1 cellular context compared by ENCODE assay signal in the genomic region with DNA sequence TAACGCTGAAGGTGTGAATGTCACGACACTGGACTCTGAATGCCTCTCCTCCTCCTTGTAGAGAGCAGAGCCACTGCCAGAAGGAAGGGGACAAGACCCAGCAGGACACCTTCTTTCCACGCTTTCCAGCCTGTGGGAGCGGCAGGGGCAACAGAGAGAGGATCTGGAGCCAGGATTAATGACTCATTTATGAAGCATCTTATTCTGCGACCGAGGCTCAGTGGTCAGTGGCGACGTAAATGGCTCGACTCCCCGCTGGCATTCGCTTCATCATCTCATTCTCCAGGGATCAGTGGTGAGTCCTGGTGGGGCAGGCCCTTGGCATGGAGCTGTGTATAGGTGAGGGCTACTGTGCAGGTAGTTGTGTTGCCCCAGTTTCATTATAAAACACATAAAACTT.
TF ChIP-seq lines count a peak whose summit lies in the region.

No MANE protein-coding gene starts in this region.

TF ChIP-seq in HepG2, 621 proteins besides CTCF, POLR2A, EP300 and RAD21:
- TF ChIP-seq ZNF235 (CRISPR knock-in tag; IDR thresholded peaks at IDR 0.05; ENCODE audit: borderline replicate concordance): no peak
- no peak for TF ChIP-seq FOXM1 (CRISPR knock-in tag; IDR thresholded peaks at IDR 0.05)
- TF ChIP-seq, protein P1, sequence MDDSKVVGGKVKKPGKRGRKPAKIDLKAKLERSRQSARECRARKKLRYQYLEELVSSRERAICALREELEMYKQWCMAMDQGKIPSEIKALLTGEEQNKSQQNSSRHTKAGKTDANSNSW (CRISPR knock-in tag; IDR thresholded peaks at IDR 0.05; ENCODE audit: borderline replicate concordance): no peak
- TF ChIP-seq, protein P2, sequence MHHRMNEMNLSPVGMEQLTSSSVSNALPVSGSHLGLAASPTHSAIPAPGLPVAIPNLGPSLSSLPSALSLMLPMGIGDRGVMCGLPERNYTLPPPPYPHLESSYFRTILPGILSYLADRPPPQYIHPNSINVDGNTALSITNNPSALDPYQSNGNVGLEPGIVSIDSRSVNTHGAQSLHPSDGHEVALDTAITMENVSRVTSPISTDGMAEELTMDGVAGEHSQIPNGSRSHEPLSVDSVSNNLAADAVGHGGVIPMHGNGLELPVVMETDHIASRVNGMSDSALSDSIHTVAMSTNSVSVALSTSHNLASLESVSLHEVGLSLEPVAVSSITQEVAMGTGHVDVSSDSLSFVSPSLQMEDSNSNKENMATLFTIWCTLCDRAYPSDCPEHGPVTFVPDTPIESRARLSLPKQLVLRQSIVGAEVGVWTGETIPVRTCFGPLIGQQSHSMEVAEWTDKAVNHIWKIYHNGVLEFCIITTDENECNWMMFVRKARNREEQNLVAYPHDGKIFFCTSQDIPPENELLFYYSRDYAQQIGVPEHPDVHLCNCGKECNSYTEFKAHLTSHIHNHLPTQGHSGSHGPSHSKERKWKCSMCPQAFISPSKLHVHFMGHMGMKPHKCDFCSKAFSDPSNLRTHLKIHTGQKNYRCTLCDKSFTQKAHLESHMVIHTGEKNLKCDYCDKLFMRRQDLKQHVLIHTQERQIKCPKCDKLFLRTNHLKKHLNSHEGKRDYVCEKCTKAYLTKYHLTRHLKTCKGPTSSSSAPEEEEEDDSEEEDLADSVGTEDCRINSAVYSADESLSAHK (CRISPR knock-in tag; IDR thresholded peaks at IDR 0.05; ENCODE audit: borderline replicate concordance): no peak
- no peak for TF ChIP-seq IKZF4 (CRISPR knock-in tag; IDR thresholded peaks at IDR 0.05; ENCODE audit: borderline replicate concordance, low read depth, not compliant biosample characterization)
- TF ChIP-seq HMGXB4 (CRISPR knock-in tag; IDR thresholded peaks at IDR 0.05; ENCODE audit: borderline replicate concordance in 1 of 2, low read depth in 1 of 2): no peak
- TF ChIP-seq, protein P3, sequence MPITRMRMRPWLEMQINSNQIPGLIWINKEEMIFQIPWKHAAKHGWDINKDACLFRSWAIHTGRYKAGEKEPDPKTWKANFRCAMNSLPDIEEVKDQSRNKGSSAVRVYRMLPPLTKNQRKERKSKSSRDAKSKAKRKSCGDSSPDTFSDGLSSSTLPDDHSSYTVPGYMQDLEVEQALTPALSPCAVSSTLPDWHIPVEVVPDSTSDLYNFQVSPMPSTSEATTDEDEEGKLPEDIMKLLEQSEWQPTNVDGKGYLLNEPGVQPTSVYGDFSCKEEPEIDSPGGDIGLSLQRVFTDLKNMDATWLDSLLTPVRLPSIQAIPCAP (CRISPR knock-in tag; IDR thresholded peaks at IDR 0.05; ENCODE audit: low read depth): no peak
- no peak for TF ChIP-seq GATA4 (IDR thresholded peaks at IDR 0.05; ENCODE audit: borderline replicate concordance, low read depth)
- no peak for TF ChIP-seq RBM39 (IDR thresholded peaks at IDR 0.05; ENCODE audit: low read depth, low read length, poor library complexity, severe bottlenecking)
- no peak for TF ChIP-seq GZF1 (CRISPR knock-in tag; IDR thresholded peaks at IDR 0.05)
- TF ChIP-seq ZNF292 (CRISPR knock-in tag; IDR thresholded peaks at IDR 0.05; ENCODE audit: borderline replicate concordance, low read depth): no peak
- no peak for TF ChIP-seq SRF (IDR thresholded peaks at IDR 0.05; ENCODE audit: low read depth, low read length)
- TF ChIP-seq IRF2 (CRISPR knock-in tag; IDR thresholded peaks at IDR 0.05): no peak
